1 cellular context compared by ENCODE assay signal in genomic region chr15:74889390-74889881, GRCh38.
A peak's percentile ranks its signal among the peaks of the same experiment; 100 is the strongest.
TF ChIP-seq lines count a peak whose summit lies in the region.

No MANE protein-coding gene starts in this region.

TF ChIP-seq in GM12878, 131 proteins besides CTCF, POLR2A, EP300 and RAD21:
- TF ChIP-seq ZBTB11 (CRISPR knock-in tag; IDR thresholded peaks at IDR 0.05): no peak
- TF ChIP-seq, protein P1, sequence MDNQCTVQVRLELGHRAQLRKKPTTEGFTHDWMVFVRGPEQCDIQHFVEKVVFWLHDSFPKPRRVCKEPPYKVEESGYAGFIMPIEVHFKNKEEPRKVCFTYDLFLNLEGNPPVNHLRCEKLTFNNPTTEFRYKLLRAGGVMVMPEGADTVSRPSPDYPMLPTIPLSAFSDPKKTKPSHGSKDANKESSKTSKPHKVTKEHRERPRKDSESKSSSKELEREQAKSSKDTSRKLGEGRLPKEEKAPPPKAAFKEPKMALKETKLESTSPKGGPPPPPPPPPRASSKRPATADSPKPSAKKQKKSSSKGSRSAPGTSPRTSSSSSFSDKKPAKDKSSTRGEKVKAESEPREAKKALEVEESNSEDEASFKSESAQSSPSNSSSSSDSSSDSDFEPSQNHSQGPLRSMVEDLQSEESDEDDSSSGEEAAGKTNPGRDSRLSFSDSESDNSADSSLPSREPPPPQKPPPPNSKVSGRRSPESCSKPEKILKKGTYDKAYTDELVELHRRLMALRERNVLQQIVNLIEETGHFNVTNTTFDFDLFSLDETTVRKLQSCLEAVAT (IDR thresholded peaks at IDR 0.05): peak; percentile 45; the same call in 1 of the 2 replicates
